Comparison of ENCODE assay signal across 1 cellular context in the genomic region with DNA sequence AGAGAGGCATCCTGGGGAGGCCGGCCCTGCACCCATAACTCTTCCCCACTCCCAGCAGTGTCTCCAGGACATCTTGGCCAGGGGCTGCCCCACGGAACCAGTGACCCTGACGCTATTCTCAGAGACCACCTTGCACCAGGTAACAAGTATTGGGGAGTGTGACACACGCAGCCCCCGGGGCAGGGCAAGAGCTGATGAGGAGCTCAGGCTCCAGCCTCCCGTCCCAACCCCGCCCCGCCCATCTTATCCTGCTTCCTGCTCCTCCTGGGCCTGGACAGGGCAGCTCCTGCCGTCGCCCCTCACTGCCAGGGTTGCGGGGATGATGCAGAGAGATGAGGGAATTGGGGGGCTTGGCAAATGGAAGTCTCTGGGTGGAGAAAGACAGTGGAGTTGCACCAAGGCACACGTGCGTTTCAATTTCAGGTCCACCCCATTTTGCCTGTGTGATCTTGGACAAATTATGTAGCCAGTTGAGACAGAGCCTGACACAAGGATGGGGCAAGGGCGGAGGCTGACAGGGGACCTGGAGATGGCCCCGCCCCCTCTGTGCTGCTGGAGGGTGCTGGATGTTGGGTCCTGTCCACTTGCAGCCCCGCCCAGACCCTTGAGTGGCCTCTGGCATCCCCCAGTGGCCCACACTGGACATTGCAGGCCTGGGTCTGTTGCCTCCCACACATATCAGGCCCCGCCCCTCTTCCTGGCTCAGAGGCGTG.
TF ChIP-seq lines count a peak whose summit lies in the region.

No MANE protein-coding gene starts in this region.

TF ChIP-seq in GM12878, 131 proteins besides CTCF, POLR2A, EP300 and RAD21:
- TF ChIP-seq EGR1 (IDR thresholded peaks at IDR 0.05; ENCODE audit: borderline replicate concordance in 1 of 2, low read depth in 2 of 2, low read length in 2 of 2): peak in 1 of 2 experiments; percentile 56; a peak in 1 of 3 replicates
- peak; percentile 22 for TF ChIP-seq SP1 (IDR thresholded peaks at IDR 0.05; ENCODE audit: low read depth, low read length)
- TF ChIP-seq, protein P1, sequence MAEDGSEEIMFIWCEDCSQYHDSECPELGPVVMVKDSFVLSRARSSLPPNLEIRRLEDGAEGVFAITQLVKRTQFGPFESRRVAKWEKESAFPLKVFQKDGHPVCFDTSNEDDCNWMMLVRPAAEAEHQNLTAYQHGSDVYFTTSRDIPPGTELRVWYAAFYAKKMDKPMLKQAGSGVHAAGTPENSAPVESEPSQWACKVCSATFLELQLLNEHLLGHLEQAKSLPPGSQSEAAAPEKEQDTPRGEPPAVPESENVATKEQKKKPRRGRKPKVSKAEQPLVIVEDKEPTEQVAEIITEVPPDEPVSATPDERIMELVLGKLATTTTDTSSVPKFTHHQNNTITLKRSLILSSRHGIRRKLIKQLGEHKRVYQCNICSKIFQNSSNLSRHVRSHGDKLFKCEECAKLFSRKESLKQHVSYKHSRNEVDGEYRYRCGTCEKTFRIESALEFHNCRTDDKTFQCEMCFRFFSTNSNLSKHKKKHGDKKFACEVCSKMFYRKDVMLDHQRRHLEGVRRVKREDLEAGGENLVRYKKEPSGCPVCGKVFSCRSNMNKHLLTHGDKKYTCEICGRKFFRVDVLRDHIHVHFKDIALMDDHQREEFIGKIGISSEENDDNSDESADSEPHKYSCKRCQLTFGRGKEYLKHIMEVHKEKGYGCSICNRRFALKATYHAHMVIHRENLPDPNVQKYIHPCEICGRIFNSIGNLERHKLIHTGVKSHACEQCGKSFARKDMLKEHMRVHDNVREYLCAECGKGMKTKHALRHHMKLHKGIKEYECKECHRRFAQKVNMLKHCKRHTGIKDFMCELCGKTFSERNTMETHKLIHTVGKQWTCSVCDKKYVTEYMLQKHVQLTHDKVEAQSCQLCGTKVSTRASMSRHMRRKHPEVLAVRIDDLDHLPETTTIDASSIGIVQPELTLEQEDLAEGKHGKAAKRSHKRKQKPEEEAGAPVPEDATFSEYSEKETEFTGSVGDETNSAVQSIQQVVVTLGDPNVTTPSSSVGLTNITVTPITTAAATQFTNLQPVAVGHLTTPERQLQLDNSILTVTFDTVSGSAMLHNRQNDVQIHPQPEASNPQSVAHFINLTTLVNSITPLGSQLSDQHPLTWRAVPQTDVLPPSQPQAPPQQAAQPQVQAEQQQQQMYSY (CRISPR knock-in tag; IDR thresholded peaks at IDR 0.05): no peak
- TF ChIP-seq BACH1 (IDR thresholded peaks at IDR 0.05; ENCODE audit: borderline replicate concordance): no peak
- peak; percentile 48; the same call in 1 of the 2 replicates for TF ChIP-seq RB1 (IDR thresholded peaks at IDR 0.05; ENCODE audit: borderline replicate concordance)
- TF ChIP-seq YY1 (IDR thresholded peaks at IDR 0.05; ENCODE audit: low read depth, low read length): peak; percentile 72; the same call in 1 of the 2 replicates
- TF ChIP-seq SMC3 (IDR thresholded peaks at IDR 0.05; ENCODE audit: borderline replicate concordance, low read length): peak; percentile 86
- 0 out of 4 replicates have a peak, but pooled peaks of 1 of the 2 experiments have one; percentile 19 for TF ChIP-seq BHLHE40 (IDR thresholded peaks at IDR 0.05; ENCODE audit: borderline replicate concordance in 1 of 2, low read depth in 2 of 2, low read length in 1 of 2)
